Comparison of ENCODE assay signal across 8 cellular contexts in the genomic region with DNA sequence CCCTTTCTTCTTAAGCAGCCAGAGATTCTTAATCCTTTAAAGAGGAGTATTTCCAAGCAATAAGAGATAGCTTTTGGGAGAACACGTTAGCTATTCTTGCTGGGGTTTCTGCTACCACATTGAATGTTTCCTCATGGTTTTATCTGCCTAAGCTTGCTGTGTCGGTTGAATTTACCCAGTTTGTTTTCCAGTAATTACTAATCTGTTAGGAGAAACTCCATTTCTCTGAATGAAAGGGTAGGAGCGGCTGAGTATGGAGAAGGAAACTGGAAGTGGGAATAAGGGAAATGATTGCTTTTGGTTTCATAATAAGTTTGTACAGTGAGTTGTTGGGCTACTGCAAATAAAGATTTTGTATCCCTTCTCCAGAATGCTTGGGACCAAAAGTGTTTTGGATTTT. TPM values are rescaled to one million over a fixed set of nuclear protein-coding genes. Genes with fewer than 3 reads are reported as not detected.
DNase-seq lines count a peak whose midpoint lies in the region; FAIRE-seq and TF ChIP-seq lines count a peak whose summit lies in the region.

No MANE protein-coding gene starts in this region.

- peak overlapping the region; percentile 76 for H3K27ac Mint-ChIP-seq in MCF 10A (ENCODE audit: low read depth, unreplicated experiment)

- H3K9me3 ChIP-seq in HUES6 (ENCODE audit: control insufficient read depth, insufficient read depth, low read depth, low read length) (no peaks in the 10 kb centered on the region), muscle layer of colon (ENCODE audit: low read length) (no peaks in the 10 kb centered on the region)

- H3K27me3 Mint-ChIP-seq in MCF 10A (ENCODE audit: insufficient read depth, unreplicated experiment): no peaks in the 10 kb centered on the region

- no peaks in the 10 kb centered on the region for H3K36me3 ChIP-seq in HUES6 (ENCODE audit: control insufficient read depth, insufficient read depth, low read length)
- H3K36me3 ChIP-seq in muscle layer of colon (ENCODE audit: insufficient read depth, low read length): no peaks in the 10 kb centered on the region

- no peak for TF ChIP-seq CTCF in MCF 10A (IDR thresholded peaks at IDR 0.05; ENCODE audit: unreplicated experiment)

- H3K27me3 ChIP-seq in HUES6 (ENCODE audit: control insufficient read depth, insufficient read depth, low read length): no peaks in the 10 kb centered on the region
- H3K27me3 ChIP-seq in muscle layer of colon (ENCODE audit: control insufficient read depth in 1 of 2, insufficient read depth in 2 of 2, low read length in 2 of 2): no peaks in the 10 kb centered on the region

- H3K36me3 Mint-ChIP-seq in MCF 10A (ENCODE audit: insufficient read depth, unreplicated experiment): no peaks in the 10 kb centered on the region

- in situ Hi-C loops in ACHN (cut with HindIII; ENCODE audit: low pct_ligation_motif_present, low pct_unique_long_range_greater_than_20kb, low sequenced_read_pairs): no loop called here

- peaks cover 27% of the 10 kb centered on the region for H3K4me1 Mint-ChIP-seq in MCF 10A (ENCODE audit: insufficient read depth, unreplicated experiment)

- H3K27ac ChIP-seq in HUES6 (ENCODE audit: low read depth, low read length): no peak overlapping the region
- H3K27ac ChIP-seq in muscle layer of colon (ENCODE audit: low read depth, low read length): peak overlapping the region; percentile 80

- H3K4me3 Mint-ChIP-seq in MCF 10A (ENCODE audit: unreplicated experiment): peak overlapping the region; percentile 90

- peak overlapping the region; percentile 63 for H3K4me3 ChIP-seq in HUES6 (ENCODE audit: low read depth, low read length)
- H3K4me3 ChIP-seq in muscle layer of colon (ENCODE audit: low read depth in 1 of 2, low read length in 2 of 2): peak overlapping the region; percentile 76 to 77

- CTCF ChIA-PET in MCF 10A (lab: Yijun Ruan, JAX): interaction anchor here (0.5 to 7.0 kb wide), 15 partner anchors 107 to 866 kb away, joined by 3 to 171 read pairs (median 8); partner anchors contain the start of genes PDCD1LG2 and RCL1

- DNase-seq in ACHN: peak; percentile 13
- no peak for DNase-seq in MCF 10A (ENCODE audit: unreplicated experiment)
- DNase-seq in RCC 7860 (ENCODE audit: low spot score): no peak
- no peak for DNase-seq in epidermal melanocyte (ENCODE audit: insufficient read length, low spot score)
- DNase-seq in putamen (ENCODE audit: low spot score): no peak
- no peak for DNase-seq in NCI-H526 treated with DMSO at 0.1 percent for 48 hours (lab: John Stamatoyannopoulos, UW)

- intact Hi-C loops in MCF 10A (cut with micrococcal nuclease): loop anchor here (5.0 to 10.0 kb wide), 4 partner anchors 61 to 456 kb away; no protein-coding TSS in a partner anchor

- H3K4me1 ChIP-seq in HUES6 (ENCODE audit: control insufficient read depth, insufficient read depth, low read length) (peaks cover 15% of the 10 kb centered on the region), muscle layer of colon (ENCODE audit: insufficient read depth, low read length) (peaks cover 24% of the 10 kb centered on the region)

- no peaks in the 10 kb centered on the region for H3K9me3 Mint-ChIP-seq in MCF 10A (ENCODE audit: unreplicated experiment)

- BruUV-seq in MCF 10A (replicated peaks; lab: Mats Ljungman, UMichigan): no TSS peak

- FAIRE-seq in RCC 7860 (lab: Jason Lieb, UNC): no peak

- peak overlapping the region; percentile 80 for H3K9ac ChIP-seq in HUES6 (ENCODE audit: low read length)
- H3K9ac ChIP-seq in muscle layer of colon (ENCODE audit: low read length): peak overlapping the region; percentile 74

- POLR2A ChIA-PET in MCF 10A (lab: Yijun Ruan, JAX): interaction anchor here (0.6 to 3.5 kb wide), 11 partner anchors 41 to 1695 kb away, joined by 3 to 37 read pairs (median 4); partner anchors contain the start of genes AK3 and RCL1

RNA-seq across cellular contexts. Expression of gene JAK2, which starts 1.2 kb away (rescaled TPM):
- total RNA-seq in MCF 10A (2022): 4.3 and 6.6 TPM in 2 replicates
